Comparison of ENCODE assay signal across 17 cellular contexts in the genomic region with DNA sequence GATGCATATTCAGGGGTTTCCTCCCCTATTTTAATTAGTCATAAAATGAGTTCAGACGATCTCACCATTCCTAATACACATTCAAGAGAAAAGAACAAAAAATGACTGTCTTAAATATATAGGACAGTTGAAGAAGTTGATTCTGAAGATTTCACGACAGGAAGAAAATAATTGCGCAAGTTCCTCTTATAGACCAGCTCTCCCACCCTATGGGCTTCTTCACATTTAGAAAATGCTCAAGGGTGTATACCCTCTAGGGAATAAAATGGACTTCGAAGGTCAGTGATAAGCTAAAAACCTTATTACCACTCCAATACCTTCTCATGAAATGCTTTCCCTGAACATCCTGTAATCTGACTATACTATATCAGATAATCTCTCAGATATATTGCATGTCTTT.
A peak's percentile ranks its signal among the peaks of the same experiment; 100 is the strongest.
DNase-seq lines count a peak whose midpoint lies in the region; TF ChIP-seq lines count a peak whose summit lies in the region.
"Had no signal": no experiment of that assay in that cellular context is flagged by ENCODE, and none has a peak within 500 bp of the region (broad histone marks: within the 10 kb centered on the region; RNA-seq: fewer than 3 reads in every experiment).

No MANE protein-coding gene starts in this region.

- no peak for TF ChIP-seq POLR2A in lower leg skin (IDR thresholded peaks at IDR 0.05)
- no peak for TF ChIP-seq POLR2A in esophagus squamous epithelium (IDR thresholded peaks at IDR 0.05)

- intact Hi-C loops in lower leg skin (cut with DNase I; ENCODE audit: low total_unique reads) (no loop called here), esophagus squamous epithelium (cut with DNase I) (no loop called here)

- H3K9ac ChIP-seq in SK-N-MC (ENCODE audit: insufficient read length): no peak overlapping the region
- H3K9ac ChIP-seq: BLaER1 had no signal

- no peaks in the 10 kb centered on the region for H3K36me3 ChIP-seq in SK-N-MC (ENCODE audit: insufficient read depth, low read length)
- H3K36me3 ChIP-seq in neutrophil: no peaks in the 10 kb centered on the region
- H3K36me3 ChIP-seq in esophagus squamous epithelium: no peaks in the 10 kb centered on the region
- H3K36me3 ChIP-seq: BLaER1, HAP-1 had no signal

- TF ChIP-seq CTCF in HL-60 (IDR thresholded peaks at IDR 0.05; ENCODE audit: insufficient read depth, low read length): no peak
- no peak for TF ChIP-seq CTCF in neutrophil (IDR thresholded peaks at IDR 0.05)
- TF ChIP-seq CTCF in lower leg skin (IDR thresholded peaks at IDR 0.05): no peak
- TF ChIP-seq CTCF in esophagus squamous epithelium (IDR thresholded peaks at IDR 0.05): no peak

- peak overlapping the region; percentile 47 for H3K27ac ChIP-seq in HL-60 (replicated peaks)
- peak overlapping the region; percentile 57; the same call in 1 of the 2 replicates for H3K27ac ChIP-seq in SK-N-MC
- H3K27ac ChIP-seq in neutrophil: peak overlapping the region; percentile 54
- H3K27ac ChIP-seq in esophagus squamous epithelium: no peak overlapping the region
- H3K27ac ChIP-seq: BLaER1, C4-2B had no signal

- peaks cover 8 to 11% of the 10 kb centered on the region in 2 experiments for H3K4me1 ChIP-seq in neutrophil (ENCODE audit: control insufficient read depth in 1 of 2, insufficient read depth in 1 of 2, low read depth in 1 of 2, low read length in 1 of 2)
- no peaks in the 10 kb centered on the region for H3K4me1 ChIP-seq in esophagus squamous epithelium
- H3K4me1 ChIP-seq: BLaER1, Caco-2 had no signal

- no peak overlapping the region for H3K4me3 ChIP-seq in HL-60 (replicated peaks; ENCODE audit: insufficient read depth, low read length)
- no peak overlapping the region for H3K4me3 ChIP-seq in SK-N-MC
- H3K4me3 ChIP-seq in neutrophil (ENCODE audit: low read depth in 1 of 2, low read length in 1 of 2): no peak overlapping the region
- no peak overlapping the region for H3K4me3 ChIP-seq in lower leg skin (ENCODE audit: low read depth, poor library complexity, severe bottlenecking)
- H3K4me3 ChIP-seq in esophagus squamous epithelium: no peak overlapping the region
- H3K4me3 ChIP-seq: BLaER1, GM23338, HAP-1 had no signal

- H3K9me3 ChIP-seq in SK-N-MC (ENCODE audit: low read depth, low read length) (no peaks in the 10 kb centered on the region), neutrophil (no peaks in the 10 kb centered on the region), esophagus squamous epithelium (no peaks in the 10 kb centered on the region)
- H3K9me3 ChIP-seq: BLaER1, Caco-2, HAP-1 had no signal

- H3K27me3 ChIP-seq in HL-60 (ENCODE audit: insufficient read depth, poor library complexity, severe bottlenecking): no peaks in the 10 kb centered on the region
- no peaks in the 10 kb centered on the region for H3K27me3 ChIP-seq in neutrophil
- no peaks in the 10 kb centered on the region for H3K27me3 ChIP-seq in esophagus squamous epithelium

- WGBS in lower leg skin, 2 donors: 69 to 92% methylated on average over 4 of the region's 4 CpGs
- 77 to 83% methylated on average over 4 of the region's 4 CpGs for WGBS in esophagus squamous epithelium, 2 donors

- no peak for DNase-seq in HL-60 (ENCODE audit: low read depth in 1 of 2, low spot score in 1 of 2)
- peak; percentile 4 to 37 for DNase-seq in Kasumi-1 (lab: John Stamatoyannopoulos, UW)
- no peak for DNase-seq in SK-N-MC (ENCODE audit: low read depth, low spot score)
- DNase-seq in lower leg skin (ENCODE audit: low spot score in 2 of 2): no peak
- no peak for DNase-seq in esophagus squamous epithelium (lab: John Stamatoyannopoulos, UW)
- no peak for DNase-seq in HK-2 (ENCODE audit: unreplicated experiment)
- DNase-seq: Caco-2; CD4-positive, CD25-positive, alpha-beta regulatory T cell; CD8-positive, alpha-beta T cell; DMS153; DND-41; HFFc6 had no signal

Comparison
In these comparisons a context has a peak if more than half of its experiments do, and no peak if none do; other contexts are left out.
1. DNase-seq: peak in Kasumi-1 (2 of 2); none in HL-60 (0 of 2), SK-N-MC (single experiment), lower leg skin (0 of 2), esophagus squamous epithelium (single experiment) and HK-2 (single experiment).
2. H3K27ac ChIP-seq: peak in HL-60 (single experiment), SK-N-MC (single experiment) and neutrophil (single experiment); none in esophagus squamous epithelium (0 of 4).